ENCODE assay signal across 10 cellular contexts in the genomic region with DNA sequence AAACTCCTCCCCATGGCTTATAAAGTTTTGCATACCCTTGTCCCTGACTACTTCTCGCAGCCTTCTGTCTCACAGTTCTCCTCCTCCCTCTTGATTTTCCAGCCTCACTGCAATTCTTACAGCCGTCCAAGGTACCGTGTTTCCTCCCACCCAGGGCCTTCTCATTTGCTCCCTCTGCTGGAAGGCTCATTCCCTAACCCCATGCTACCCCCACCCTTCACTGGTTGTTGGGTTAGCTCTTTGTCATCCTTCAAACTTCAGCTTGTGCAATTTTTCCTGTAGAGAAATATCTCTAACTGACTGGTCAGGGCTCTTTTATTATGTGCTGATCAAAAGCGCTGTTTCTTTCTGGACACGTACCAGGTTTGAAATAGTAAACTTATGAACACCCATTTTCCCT.
A peak's percentile ranks its signal among the peaks of the same experiment; 100 is the strongest.
DNase-seq lines count a peak whose midpoint lies in the region; ATAC-seq, FAIRE-seq and TF ChIP-seq lines count a peak whose summit lies in the region.
"Had no signal": no experiment of that assay in that cellular context is flagged by ENCODE, and none has a peak within 500 bp of the region (broad histone marks: within the 10 kb centered on the region; RNA-seq: fewer than 3 reads in every experiment).

No MANE protein-coding gene starts in this region.

- no peaks in the 10 kb centered on the region for H3K27me3 ChIP-seq in A673 (replicated peaks; ENCODE audit: insufficient read depth, low read depth, low read length, poor library complexity)

- no peaks in the 10 kb centered on the region for H3K9me3 ChIP-seq in A673 (ENCODE audit: low read depth, low read length, poor library complexity, severe bottlenecking)

- peaks cover 14% of the 10 kb centered on the region for H3K27me3 Mint-ChIP-seq in glutamatergic neuron (ENCODE audit: unreplicated experiment)

- H3K4me3 Mint-ChIP-seq in glutamatergic neuron (ENCODE audit: unreplicated experiment): peak overlapping the region; percentile 16

- no TSS peak for BruUV-seq in A673 (replicated peaks; lab: Mats Ljungman, UMichigan)

- DNase-seq in A673 (ENCODE audit: low spot score): peak; percentile 30
- DNase-seq in GM18507 (ENCODE audit: extremely low spot score, insufficient read length, low read depth): no peak
- DNase-seq in RPMI8226: peak; percentile 8
- DNase-seq in glutamatergic neuron: no peak
- DNase-seq in activated CD8-positive, alpha-beta memory T cell treated with anti-CD3 and anti-CD28 coated beads, Interleukin-2, amount 50 U/mL, for 48 hours: no peak
- DNase-seq in activated effector memory CD4-positive, alpha-beta T cell treated with anti-CD3 and anti-CD28 coated beads, Interleukin-2, amount 50 U/mL, for 16 hours: no peak
- no peak for DNase-seq in lower leg skin (ENCODE audit: low spot score in 2 of 2)
- DNase-seq: foreskin melanocyte, right cardiac atrium had no signal

- WGBS in lower leg skin, 2 donors: 59 to 62% methylated on average over 5 of the region's 5 CpGs

- H3K4me3 ChIP-seq in A673 (ENCODE audit: low read depth, low read length, poor library complexity, severe bottlenecking): no peak overlapping the region
- no peak overlapping the region for H3K4me3 ChIP-seq in lower leg skin (ENCODE audit: low read depth, poor library complexity, severe bottlenecking)

- no peak overlapping the region for H3K27ac ChIP-seq in A673 (ENCODE audit: low read depth, low read length, poor library complexity, severe bottlenecking)

- no peak overlapping the region for H3K27ac Mint-ChIP-seq in glutamatergic neuron (ENCODE audit: unreplicated experiment)

- TF ChIP-seq CTCF in A673 (conservative IDR thresholded peaks at IDR 0.05; ENCODE audit: low read depth, low read length) (peak; percentile 55), glutamatergic neuron (IDR thresholded peaks at IDR 0.05; ENCODE audit: partially characterized antibody, unreplicated experiment) (peak; percentile 11), lower leg skin (IDR thresholded peaks at IDR 0.05) (no peak)

- POLR2A ChIA-PET in A673 (lab: Charles Lee; ENCODE audit: low non-redundant PET): no interaction called here

- peaks cover 9% of the 10 kb centered on the region for H3K9me3 Mint-ChIP-seq in glutamatergic neuron (ENCODE audit: unreplicated experiment)

- intact Hi-C loops in A673 (cut with micrococcal nuclease; ENCODE audit: unreplicated experiment): loop anchor here (5.0 kb wide), 2 partner anchors 73 to 332 kb away; no protein-coding TSS in a partner anchor
- intact Hi-C loops in lower leg skin (cut with DNase I; ENCODE audit: low total_unique reads): no loop called here

- no peaks in the 10 kb centered on the region for H3K36me3 ChIP-seq in A673 (ENCODE audit: insufficient read depth, low read length, poor library complexity, severe bottlenecking)

- CTCF ChIA-PET in A673 (lab: Charles Lee): no interaction called here

- TF ChIP-seq POLR2A in lower leg skin (IDR thresholded peaks at IDR 0.05): no peak

- peak; percentile 59 for FAIRE-seq in GM18507 (lab: Jason Lieb, UNC)

- ATAC-seq in GM21576 (IDR thresholded peaks at IDR 0.05; ENCODE audit: unreplicated experiment): no peak

- no peaks in the 10 kb centered on the region for H3K4me1 ChIP-seq in A673 (ENCODE audit: insufficient read depth, low read length, poor library complexity, severe bottlenecking)

- peaks cover 11% of the 10 kb centered on the region for H3K4me1 Mint-ChIP-seq in glutamatergic neuron (ENCODE audit: low read depth, unreplicated experiment)

- H3K36me3 Mint-ChIP-seq in glutamatergic neuron (ENCODE audit: unreplicated experiment): no peaks in the 10 kb centered on the region

Comparison
In these comparisons a context has a peak if more than half of its experiments do, and no peak if none do; other contexts are left out.
1. DNase-seq: peak in A673 (single experiment) and RPMI8226 (single experiment); none in GM18507 (single experiment), glutamatergic neuron (single experiment), activated CD8-positive, alpha-beta memory T cell treated with anti-CD3 and anti-CD28 coated beads, Interleukin-2, amount 50 U/mL, for 48 hours (single experiment), activated effector memory CD4-positive, alpha-beta T cell treated with anti-CD3 and anti-CD28 coated beads, Interleukin-2, amount 50 U/mL, for 16 hours (single experiment) and lower leg skin (0 of 2).
2. CTCF ChIP-seq: peak in A673 (single experiment) and glutamatergic neuron (single experiment); none in lower leg skin (0 of 3).